1 cellular context compared by ENCODE assay signal in the genomic region with DNA sequence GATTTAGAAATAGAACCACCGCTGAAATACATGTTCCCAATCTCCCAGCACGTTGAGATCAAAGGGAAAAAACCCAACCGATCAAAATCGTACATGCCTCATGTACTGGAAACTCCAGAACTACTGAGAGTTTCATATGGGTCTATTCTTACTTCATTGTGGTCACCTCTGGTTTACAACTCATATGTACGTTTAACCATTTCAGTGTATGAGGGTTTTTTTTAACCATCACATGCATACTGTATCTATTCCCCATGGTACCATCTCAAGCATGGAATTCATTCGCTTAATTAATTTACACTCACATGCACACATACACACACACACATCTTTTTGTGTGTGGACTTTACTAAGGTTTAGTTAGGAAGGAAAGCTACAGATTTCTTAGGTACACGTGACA.
TF ChIP-seq lines count a peak whose summit lies in the region.

No MANE protein-coding gene starts in this region.

TF ChIP-seq in GM12878, 131 proteins besides CTCF, POLR2A, EP300 and RAD21 (continued from another document):
- TF ChIP-seq, protein P1, sequence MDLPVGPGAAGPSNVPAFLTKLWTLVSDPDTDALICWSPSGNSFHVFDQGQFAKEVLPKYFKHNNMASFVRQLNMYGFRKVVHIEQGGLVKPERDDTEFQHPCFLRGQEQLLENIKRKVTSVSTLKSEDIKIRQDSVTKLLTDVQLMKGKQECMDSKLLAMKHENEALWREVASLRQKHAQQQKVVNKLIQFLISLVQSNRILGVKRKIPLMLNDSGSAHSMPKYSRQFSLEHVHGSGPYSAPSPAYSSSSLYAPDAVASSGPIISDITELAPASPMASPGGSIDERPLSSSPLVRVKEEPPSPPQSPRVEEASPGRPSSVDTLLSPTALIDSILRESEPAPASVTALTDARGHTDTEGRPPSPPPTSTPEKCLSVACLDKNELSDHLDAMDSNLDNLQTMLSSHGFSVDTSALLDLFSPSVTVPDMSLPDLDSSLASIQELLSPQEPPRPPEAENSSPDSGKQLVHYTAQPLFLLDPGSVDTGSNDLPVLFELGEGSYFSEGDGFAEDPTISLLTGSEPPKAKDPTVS (IDR thresholded peaks at IDR 0.05; ENCODE audit: low read depth, low read length), result no peak
- TF ChIP-seq, protein P2, sequence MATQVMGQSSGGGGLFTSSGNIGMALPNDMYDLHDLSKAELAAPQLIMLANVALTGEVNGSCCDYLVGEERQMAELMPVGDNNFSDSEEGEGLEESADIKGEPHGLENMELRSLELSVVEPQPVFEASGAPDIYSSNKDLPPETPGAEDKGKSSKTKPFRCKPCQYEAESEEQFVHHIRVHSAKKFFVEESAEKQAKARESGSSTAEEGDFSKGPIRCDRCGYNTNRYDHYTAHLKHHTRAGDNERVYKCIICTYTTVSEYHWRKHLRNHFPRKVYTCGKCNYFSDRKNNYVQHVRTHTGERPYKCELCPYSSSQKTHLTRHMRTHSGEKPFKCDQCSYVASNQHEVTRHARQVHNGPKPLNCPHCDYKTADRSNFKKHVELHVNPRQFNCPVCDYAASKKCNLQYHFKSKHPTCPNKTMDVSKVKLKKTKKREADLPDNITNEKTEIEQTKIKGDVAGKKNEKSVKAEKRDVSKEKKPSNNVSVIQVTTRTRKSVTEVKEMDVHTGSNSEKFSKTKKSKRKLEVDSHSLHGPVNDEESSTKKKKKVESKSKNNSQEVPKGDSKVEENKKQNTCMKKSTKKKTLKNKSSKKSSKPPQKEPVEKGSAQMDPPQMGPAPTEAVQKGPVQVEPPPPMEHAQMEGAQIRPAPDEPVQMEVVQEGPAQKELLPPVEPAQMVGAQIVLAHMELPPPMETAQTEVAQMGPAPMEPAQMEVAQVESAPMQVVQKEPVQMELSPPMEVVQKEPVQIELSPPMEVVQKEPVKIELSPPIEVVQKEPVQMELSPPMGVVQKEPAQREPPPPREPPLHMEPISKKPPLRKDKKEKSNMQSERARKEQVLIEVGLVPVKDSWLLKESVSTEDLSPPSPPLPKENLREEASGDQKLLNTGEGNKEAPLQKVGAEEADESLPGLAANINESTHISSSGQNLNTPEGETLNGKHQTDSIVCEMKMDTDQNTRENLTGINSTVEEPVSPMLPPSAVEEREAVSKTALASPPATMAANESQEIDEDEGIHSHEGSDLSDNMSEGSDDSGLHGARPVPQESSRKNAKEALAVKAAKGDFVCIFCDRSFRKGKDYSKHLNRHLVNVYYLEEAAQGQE (IDR thresholded peaks at IDR 0.05; ENCODE audit: low read depth, low read length), result no peak
- TF ChIP-seq MTA2 (IDR thresholded peaks at IDR 0.05; ENCODE audit: low read depth) (peak; percentile 89), SMAD1 (IDR thresholded peaks at IDR 0.05; ENCODE audit: low read depth, partially characterized antibody) (peak; percentile 69), RFX5 (IDR thresholded peaks at IDR 0.05; ENCODE audit: low read depth, low read length) (no peak), TCF7 (IDR thresholded peaks at IDR 0.05; ENCODE audit: borderline replicate concordance) (peak; percentile 94), SIN3A (IDR thresholded peaks at IDR 0.05; ENCODE audit: low read depth, low read length) (no peak), MYB (IDR thresholded peaks at IDR 0.05; ENCODE audit: borderline replicate concordance, low read depth, low read length) (peak; percentile 82; the same call in 1 of the 2 replicates), SRF (IDR thresholded peaks at IDR 0.05; ENCODE audit: low read depth in 2 of 2, low read length in 2 of 2) (no peak), SUPT20H (IDR thresholded peaks at IDR 0.05; ENCODE audit: borderline replicate concordance, control insufficient read depth, low read depth, low read length) (no peak), POLR2AphosphoS2 (IDR thresholded peaks at IDR 0.05; ENCODE audit: low read depth, low read length) (no peak), FOXM1 (IDR thresholded peaks at IDR 0.05; ENCODE audit: low read depth, low read length) (peak; percentile 95), YY1 (IDR thresholded peaks at IDR 0.05; ENCODE audit: low read depth, low read length) (no peak), KLF5 (IDR thresholded peaks at IDR 0.05; ENCODE audit: partially characterized antibody) (no peak), CHD4 (IDR thresholded peaks at IDR 0.05) (no peak), CBFB (IDR thresholded peaks at IDR 0.05; ENCODE audit: low read depth) (peak; percentile 89), FOXK2 (IDR thresholded peaks at IDR 0.05) (no peak)
- TF ChIP-seq, protein P3, sequence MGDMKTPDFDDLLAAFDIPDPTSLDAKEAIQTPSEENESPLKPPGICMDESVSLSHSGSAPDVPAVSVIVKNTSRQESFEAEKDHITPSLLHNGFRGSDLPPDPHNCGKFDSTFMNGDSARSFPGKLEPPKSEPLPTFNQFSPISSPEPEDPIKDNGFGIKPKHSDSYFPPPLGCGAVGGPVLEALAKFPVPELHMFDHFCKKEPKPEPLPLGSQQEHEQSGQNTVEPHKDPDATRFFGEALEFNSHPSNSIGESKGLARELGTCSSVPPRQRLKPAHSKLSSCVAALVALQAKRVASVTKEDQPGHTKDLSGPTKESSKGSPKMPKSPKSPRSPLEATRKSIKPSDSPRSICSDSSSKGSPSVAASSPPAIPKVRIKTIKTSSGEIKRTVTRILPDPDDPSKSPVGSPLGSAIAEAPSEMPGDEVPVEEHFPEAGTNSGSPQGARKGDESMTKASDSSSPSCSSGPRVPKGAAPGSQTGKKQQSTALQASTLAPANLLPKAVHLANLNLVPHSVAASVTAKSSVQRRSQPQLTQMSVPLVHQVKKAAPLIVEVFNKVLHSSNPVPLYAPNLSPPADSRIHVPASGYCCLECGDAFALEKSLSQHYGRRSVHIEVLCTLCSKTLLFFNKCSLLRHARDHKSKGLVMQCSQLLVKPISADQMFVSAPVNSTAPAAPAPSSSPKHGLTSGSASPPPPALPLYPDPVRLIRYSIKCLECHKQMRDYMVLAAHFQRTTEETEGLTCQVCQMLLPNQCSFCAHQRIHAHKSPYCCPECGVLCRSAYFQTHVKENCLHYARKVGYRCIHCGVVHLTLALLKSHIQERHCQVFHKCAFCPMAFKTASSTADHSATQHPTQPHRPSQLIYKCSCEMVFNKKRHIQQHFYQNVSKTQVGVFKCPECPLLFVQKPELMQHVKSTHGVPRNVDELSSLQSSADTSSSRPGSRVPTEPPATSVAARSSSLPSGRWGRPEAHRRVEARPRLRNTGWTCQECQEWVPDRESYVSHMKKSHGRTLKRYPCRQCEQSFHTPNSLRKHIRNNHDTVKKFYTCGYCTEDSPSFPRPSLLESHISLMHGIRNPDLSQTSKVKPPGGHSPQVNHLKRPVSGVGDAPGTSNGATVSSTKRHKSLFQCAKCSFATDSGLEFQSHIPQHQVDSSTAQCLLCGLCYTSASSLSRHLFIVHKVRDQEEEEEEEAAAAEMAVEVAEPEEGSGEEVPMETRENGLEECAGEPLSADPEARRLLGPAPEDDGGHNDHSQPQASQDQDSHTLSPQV (IDR thresholded peaks at IDR 0.05), result peak; percentile 84; the same call in 1 of the 2 replicates
- TF ChIP-seq, protein P4, sequence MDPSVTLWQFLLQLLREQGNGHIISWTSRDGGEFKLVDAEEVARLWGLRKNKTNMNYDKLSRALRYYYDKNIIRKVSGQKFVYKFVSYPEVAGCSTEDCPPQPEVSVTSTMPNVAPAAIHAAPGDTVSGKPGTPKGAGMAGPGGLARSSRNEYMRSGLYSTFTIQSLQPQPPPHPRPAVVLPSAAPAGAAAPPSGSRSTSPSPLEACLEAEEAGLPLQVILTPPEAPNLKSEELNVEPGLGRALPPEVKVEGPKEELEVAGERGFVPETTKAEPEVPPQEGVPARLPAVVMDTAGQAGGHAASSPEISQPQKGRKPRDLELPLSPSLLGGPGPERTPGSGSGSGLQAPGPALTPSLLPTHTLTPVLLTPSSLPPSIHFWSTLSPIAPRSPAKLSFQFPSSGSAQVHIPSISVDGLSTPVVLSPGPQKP (IDR thresholded peaks at IDR 0.05; ENCODE audit: low read depth, low read length), result no peak
